In genomic region chr10:103367782-103368518, GRCh38 we compare ENCODE assay signal across 8 cellular contexts. TPM values are rescaled to one million over a fixed set of nuclear protein-coding genes. Genes with fewer than 3 reads are reported as not detected.
DNase-seq lines count a peak whose midpoint lies in the region; ATAC-seq lines count a peak whose summit lies in the region.

Gene TAF5, plus strand, starts transcription at chr10:103367976. Its CDS starts 14 bp downstream, at chr10:103367990.

- no peaks in the 10 kb centered on the region for H3K27me3 ChIP-seq in rectal smooth muscle tissue (ENCODE audit: control insufficient read depth, insufficient read depth, low read length)
- no peaks in the 10 kb centered on the region for H3K27me3 ChIP-seq in aorta (ENCODE audit: control insufficient read depth in 1 of 2, insufficient read depth in 2 of 2, low read length in 1 of 2)

- H3K36me3 ChIP-seq in rectal smooth muscle tissue (ENCODE audit: control insufficient read depth, insufficient read depth, low read length) (no peaks in the 10 kb centered on the region), aorta (ENCODE audit: control insufficient read depth in 1 of 2, insufficient read depth in 2 of 2, low read length in 1 of 2) (no peaks in the 10 kb centered on the region)

- H3K4me1 ChIP-seq in rectal smooth muscle tissue (ENCODE audit: control insufficient read depth, insufficient read depth, low read length) (no peaks in the 10 kb centered on the region), aorta (ENCODE audit: control insufficient read depth in 1 of 2, insufficient read depth in 2 of 2, low read length in 2 of 2) (no peaks in the 10 kb centered on the region)

- peak within 1 kb of the TSS; percentile 87 for H3K4me3 ChIP-seq in rectal smooth muscle tissue (ENCODE audit: low read length)
- peak within 1 kb of the TSS; percentile 56 to 94 for H3K4me3 ChIP-seq in aorta (ENCODE audit: low read length in 2 of 2)

- no peaks in the 10 kb centered on the region for H3K9me3 ChIP-seq in aorta (ENCODE audit: control insufficient read depth, low read length)

- WGBS in aorta, 2 donors: 0% methylated on average over 67 to 81 of the region's 81 CpGs

- ATAC-seq in GM18517 (IDR thresholded peaks at IDR 0.05; ENCODE audit: unreplicated experiment): peak; percentile 47
- peak; percentile 51 for ATAC-seq in HG03039 (IDR thresholded peaks at IDR 0.05; ENCODE audit: unreplicated experiment)
- ATAC-seq in aorta (ENCODE audit: low FRiP score): peak; percentile 97

- peak within 1 kb of the TSS; percentile 89 for H3K27ac ChIP-seq in rectal smooth muscle tissue (ENCODE audit: low read depth, low read length)
- peak within 1 kb of the TSS; percentile 2 to 33 for H3K27ac ChIP-seq in aorta (ENCODE audit: low read depth in 1 of 2, low read length in 2 of 2)

- intact Hi-C loops in aorta (cut with DNase I): no loop called here

- peak; percentile 87 to 92 for DNase-seq in NCI-H2081 (lab: John Stamatoyannopoulos, UW)
- peak; percentile 80 for DNase-seq in T1000 (lab: John Stamatoyannopoulos, UW)
- peak; percentile 97 for DNase-seq in astrocyte of the hippocampus (ENCODE audit: low read depth, low spot score)
- peak; percentile 90 for DNase-seq in hepatic stellate cell (ENCODE audit: low spot score)
- DNase-seq in aorta: peak; percentile 94 to 96

- H3K9ac ChIP-seq in rectal smooth muscle tissue (ENCODE audit: low read length): peak within 1 kb of the TSS; percentile 73

RNA-seq across cellular contexts. Expression of gene TAF5, which starts in this region (rescaled TPM):
- total RNA-seq in aorta: 1 to 10 TPM; 2.2 to 3.0 TPM
- polyA plus RNA-seq in aorta: 1 to 10 TPM in 1 of 2 donors, under 1 TPM in 1; 0.63 to 3.1 TPM

Comparison
In these comparisons a context has a peak if more than half of its experiments do, and no peak if none do; other contexts are left out.
1. Peak in every context shown above with its lines: DNase-seq, ATAC-seq, H3K4me3 ChIP-seq and H3K27ac ChIP-seq.
2. ATAC-seq: peak in every context shown above with its lines; median percentile 97 in aorta; 51 in HG03039; 47 in GM18517.